8 cellular contexts compared by ENCODE assay signal in the genomic region with DNA sequence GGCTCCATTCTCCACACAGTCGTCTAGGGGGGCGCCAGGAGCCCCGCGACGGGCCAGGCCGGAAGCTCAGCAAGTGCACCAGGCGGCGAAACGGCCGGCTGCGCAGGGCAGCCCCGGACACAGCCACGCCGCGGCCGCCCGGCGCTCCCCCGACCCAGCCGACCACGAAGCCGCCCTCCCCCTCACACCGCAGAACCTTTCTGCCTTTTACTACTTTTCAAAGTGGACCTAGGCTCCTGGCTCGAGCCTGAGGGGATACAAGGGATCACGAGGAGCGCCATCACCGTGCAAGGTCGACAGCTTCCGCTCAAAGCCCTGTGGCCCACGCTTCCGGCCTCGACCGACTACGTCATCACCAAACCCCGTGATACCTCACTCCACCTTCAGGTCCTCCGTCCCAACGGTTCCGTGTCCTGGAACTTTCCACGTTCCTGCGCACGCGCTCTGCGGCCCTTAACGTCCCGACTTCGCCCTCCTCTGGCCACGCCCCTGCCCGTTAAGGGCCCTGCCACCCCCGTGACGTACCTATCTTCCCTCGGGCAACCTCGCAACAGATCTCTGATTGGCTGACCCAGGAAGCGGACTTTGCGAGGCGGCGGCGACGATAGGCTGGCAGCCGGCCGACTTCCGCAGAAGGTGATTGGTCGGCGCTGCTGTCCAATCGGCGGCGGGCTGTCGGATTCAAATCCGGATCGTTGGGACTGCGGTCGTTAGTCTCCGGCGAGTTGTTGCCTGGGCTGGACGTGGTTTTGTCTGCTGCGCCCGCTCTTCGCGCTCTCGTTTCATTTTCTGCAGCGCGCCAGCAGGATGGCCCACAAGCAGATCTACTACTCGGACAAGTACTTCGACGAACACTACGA. TPM values are rescaled to one million over a fixed set of nuclear protein-coding genes. Genes with fewer than 3 reads are reported as not detected.
A peak's percentile ranks its signal among the peaks of the same experiment; 100 is the strongest.
DNase-seq lines count a peak whose midpoint lies in the region; TF ChIP-seq lines count a peak whose summit lies in the region.

A gene (plus strand): TSS at position 710 of the 860 bp plus-strand sequence. CDS start 98 bp downstream, at position 808.

- H3K4me1 ChIP-seq in neuron (ENCODE audit: insufficient read depth, low read length) (peaks cover 28% of the 10 kb centered on the region), subcutaneous abdominal adipose tissue (ENCODE audit: control insufficient read depth in 5 of 5, insufficient read depth in 5 of 5, low read length in 5 of 5) (peaks cover 0 to 21% (median 19%) of the 10 kb centered on the region in 5 donors)

- CTCF ChIA-PET in activated naive CD4-positive, alpha-beta T cell treated with anti-CD3 and anti-CD28 coated beads for 36 hours (lab: Charles Lee): interaction anchor here (0.6 kb wide), 1 partner anchor 127 kb away, joined by 3 read pairs; no protein-coding TSS in a partner anchor

- intact Hi-C loops in activated naive CD4-positive, alpha-beta T cell treated with anti-CD3 and anti-CD28 coated beads for 36 hours (cut with micrococcal nuclease): loop anchor here (1.0 to 10.0 kb wide), 10 partner anchors 8 to 1338 kb away; a partner anchor contains a TSS

- H3K9me3 ChIP-seq in neuron (ENCODE audit: low read length) (no peaks in the 10 kb centered on the region), subcutaneous abdominal adipose tissue (ENCODE audit: control insufficient read depth in 5 of 5, low read length in 5 of 5) (no peaks in the 10 kb centered on the region)

- H3K4me3 ChIP-seq in HFF-Myc (replicated peaks; ENCODE audit: low read depth, low read length): peak within 1 kb of the TSS; percentile 92
- peak within 1 kb of the TSS; percentile 97 for H3K4me3 ChIP-seq in neuron (ENCODE audit: low read length)
- peak within 1 kb of the TSS; percentile 76 to 83 (median 77) for H3K4me3 ChIP-seq in subcutaneous abdominal adipose tissue (ENCODE audit: low read depth in 1 of 5, low read length in 5 of 5)

- H2AFZ ChIP-seq in neuron (ENCODE audit: low read depth, low read length): peak within 1 kb of the TSS; percentile 11

- H3K27ac Mint-ChIP-seq in activated naive CD4-positive, alpha-beta T cell treated with anti-CD3 and anti-CD28 coated beads for 36 hours: peak within 1 kb of the TSS; percentile 98

- DNase-seq in GM03348 (ENCODE audit: low spot score) (peak; percentile 99), HFF-Myc (ENCODE audit: extremely low read depth, low read depth) (peak; percentile 100), NAMALWA (ENCODE audit: low spot score) (peak; percentile 100), SK-N-DZ (ENCODE audit: low spot score) (peak; percentile 100), foreskin melanocyte (peak; percentile 100)
- peak; percentile 100 for DNase-seq in activated naive CD4-positive, alpha-beta T cell treated with anti-CD3 and anti-CD28 coated beads for 36 hours

- no peaks in the 10 kb centered on the region for H3K9me3 Mint-ChIP-seq in activated naive CD4-positive, alpha-beta T cell treated with anti-CD3 and anti-CD28 coated beads for 36 hours

- H3K4me3 Mint-ChIP-seq in activated naive CD4-positive, alpha-beta T cell treated with anti-CD3 and anti-CD28 coated beads for 36 hours: peak within 1 kb of the TSS; percentile 96

- no peaks in the 10 kb centered on the region for H3K27me3 ChIP-seq in neuron (ENCODE audit: insufficient read depth, low read length)
- H3K27me3 ChIP-seq in subcutaneous abdominal adipose tissue (ENCODE audit: control insufficient read depth in 5 of 5, insufficient read depth in 4 of 5, low read length in 5 of 5): peaks cover 0 to 5% (median 0%) of the 10 kb centered on the region in 5 donors

- peak within 1 kb of the TSS; percentile 100 for H3K27ac ChIP-seq in subcutaneous abdominal adipose tissue (ENCODE audit: low read depth, low read length)

- peaks cover 49% of the 10 kb centered on the region for H3K4me1 Mint-ChIP-seq in activated naive CD4-positive, alpha-beta T cell treated with anti-CD3 and anti-CD28 coated beads for 36 hours (ENCODE audit: low read depth)

- peaks cover 45% of the 10 kb centered on the region for H3K36me3 Mint-ChIP-seq in activated naive CD4-positive, alpha-beta T cell treated with anti-CD3 and anti-CD28 coated beads for 36 hours (ENCODE audit: low read depth)

- no peaks in the 10 kb centered on the region for H3K27me3 Mint-ChIP-seq in activated naive CD4-positive, alpha-beta T cell treated with anti-CD3 and anti-CD28 coated beads for 36 hours (ENCODE audit: low read depth)

- H3K9ac ChIP-seq in subcutaneous abdominal adipose tissue (ENCODE audit: low read length in 5 of 5): peak within 1 kb of the TSS; percentile 79 to 98 (median 91)

- peaks cover 17% of the 10 kb centered on the region for H3K36me3 ChIP-seq in neuron (ENCODE audit: insufficient read depth, low read length)
- peaks cover 0 to 2% (median 0%) of the 10 kb centered on the region in 5 donors for H3K36me3 ChIP-seq in subcutaneous abdominal adipose tissue (ENCODE audit: control insufficient read depth in 5 of 5, insufficient read depth in 5 of 5, low read length in 5 of 5)

- TF ChIP-seq CTCF in HFF-Myc (IDR thresholded peaks at IDR 0.05; ENCODE audit: low read depth, low read length, missing control alignments): no peak

RNA-seq across cellular contexts. Expression of the gene that starts here (rescaled TPM):
- polyA plus RNA-seq in SK-N-DZ (2014; cell fraction: cytosol; rRNA removed): 389 and 393 TPM in 2 replicates
- polyA plus RNA-seq in SK-N-DZ (2014; cell fraction: nucleus; rRNA removed): 222 and 336 TPM in 2 replicates
- total RNA-seq in activated naive CD4-positive, alpha-beta T cell treated with anti-CD3 and anti-CD28 coated beads for 36 hours: 100 to 1,000 TPM; 278 to 292 TPM

Comparison
In these comparisons a context has a peak if more than half of its experiments do, and no peak if none do; other contexts are left out.
1. Peak in every context shown above with its lines: DNase-seq, H3K4me3 ChIP-seq and H3K27ac ChIP-seq.